8 cellular contexts compared by ENCODE assay signal in the genomic region with DNA sequence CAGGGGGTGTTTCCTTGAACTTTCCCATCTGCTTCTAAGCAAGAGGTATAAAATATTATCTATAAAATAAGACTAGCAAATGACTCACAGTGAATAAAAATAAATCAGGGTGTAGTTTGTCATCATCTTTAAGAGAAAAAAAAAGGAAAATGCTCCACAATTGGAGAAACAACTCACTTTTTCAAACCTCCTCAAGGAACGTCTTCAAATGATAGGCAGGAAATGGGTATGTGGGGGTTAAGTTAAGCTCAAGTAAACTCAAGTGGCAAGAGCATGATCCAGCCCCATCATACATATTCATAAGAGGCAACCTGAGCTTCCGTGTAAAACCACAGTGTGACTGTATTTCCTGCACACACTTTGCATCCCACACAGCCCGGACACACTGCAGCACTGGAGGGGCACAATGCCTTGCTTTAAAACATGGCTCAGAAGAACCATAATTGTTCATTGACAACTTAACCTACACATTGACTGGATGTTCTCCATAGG. TPM values are rescaled to one million over a fixed set of nuclear protein-coding genes. Genes with fewer than 3 reads are reported as not detected.
DNase-seq lines count a peak whose midpoint lies in the region; ATAC-seq, FAIRE-seq and TF ChIP-seq lines count a peak whose summit lies in the region.

No MANE protein-coding gene starts in this region.

- no peaks in the 10 kb centered on the region for H3K27me3 ChIP-seq in right lobe of liver
- H3K27me3 ChIP-seq in HepG2 (ENCODE audit: control insufficient read depth in 1 of 2, insufficient read depth in 2 of 2, low read length in 2 of 2) = peaks cover 0 to 34% of the 10 kb centered on the region in 2 experiments; a peak in 2 of 5 replicates

- H3K4me1 ChIP-seq in right lobe of liver = peaks cover 0 to 4% (median 0%) of the 10 kb centered on the region in 4 donors
- no peaks in the 10 kb centered on the region for H3K4me1 ChIP-seq in HepG2 (ENCODE audit: insufficient read depth, low read length)
- H3K4me1 ChIP-seq in kidney (ENCODE audit: control insufficient read depth in 1 of 2, insufficient read depth in 1 of 2, low read depth in 1 of 2, low read length in 2 of 2) = peaks cover 3 to 6% of the 10 kb centered on the region in 2 donors

- 34% methylated on average over 3 of the region's 3 CpGs for WGBS in right lobe of liver (ENCODE audit: insufficient coverage, low coverage, low lambda C conversion rate, missing lambda C conversion rate)
- 0% methylated on average over 3 of the region's 3 CpGs for WGBS in HepG2 (ENCODE audit: low lambda C conversion rate)

- no peak overlapping the region for H2AFZ ChIP-seq in HepG2 (ENCODE audit: low read length)

- in situ Hi-C loops in HepG2 (cut with HindIII; ENCODE audit: extremely low pct_ligation_motif_present, low pct_unique_long_range_greater_than_20kb) = no loop called here

- H3K27ac ChIP-seq in right lobe of liver (peak overlapping the region in 1 of 3 donors; percentile 22), HepG2 (ENCODE audit: extremely low read length, insufficient read depth, low read length) (no peak overlapping the region), kidney (ENCODE audit: low read depth in 2 of 2, low read length in 2 of 2) (peak overlapping the region in 1 of 2 donors; percentile 37)

- no peaks in the 10 kb centered on the region for H3K79me2 ChIP-seq in HepG2 (ENCODE audit: insufficient read depth, low read length)

- H3K36me3 ChIP-seq in right lobe of liver (no peaks in the 10 kb centered on the region), HepG2 (replicated peaks in 1 of 2; ENCODE audit: control insufficient read depth in 1 of 2, insufficient read depth in 2 of 2, low read length in 2 of 2) (no peaks in the 10 kb centered on the region), kidney (ENCODE audit: control insufficient read depth in 1 of 2, insufficient read depth in 2 of 2, low read length in 2 of 2) (no peaks in the 10 kb centered on the region)

- POLR2A ChIA-PET in HepG2 (lab: Yijun Ruan, JAX) = no interaction called here

- no peaks in the 10 kb centered on the region for H4K20me1 ChIP-seq in HepG2 (ENCODE audit: insufficient read depth, low read length)

- FAIRE-seq in HepG2 (lab: Jason Lieb, UNC) (no peak), kidney (lab: Jason Lieb, UNC) (no peak)

- no peak for TF ChIP-seq RAD21 in HepG2 (CRISPR knock-in tag; IDR thresholded peaks at IDR 0.05)

- H3K9me3 ChIP-seq in right lobe of liver (no peaks in the 10 kb centered on the region), HepG2 (ENCODE audit: low read length) (no peaks in the 10 kb centered on the region), kidney (ENCODE audit: control insufficient read depth in 1 of 2, low read length in 2 of 2) (no peaks in the 10 kb centered on the region)

- H3K9ac ChIP-seq in HepG2 (ENCODE audit: insufficient read depth, low read depth, low read length) (no peak overlapping the region), kidney (ENCODE audit: low read length in 2 of 2) (peak overlapping the region in 1 of 2 donors; percentile 53)

- no peak overlapping the region for H3K4me2 ChIP-seq in HepG2 (ENCODE audit: low read depth, low read length)

- TF ChIP-seq CTCF in right lobe of liver (IDR thresholded peaks at IDR 0.05) (no peak), HepG2 (CRISPR knock-in tag; IDR thresholded peaks at IDR 0.05) (no peak), kidney (IDR thresholded peaks at IDR 0.05; ENCODE audit: borderline replicate concordance, extremely low read depth, insufficient read depth) (no peak)

- BruUV-seq in HepG2 (replicated peaks; lab: Mats Ljungman, UMichigan) = no TSS peak

- CTCF ChIA-PET in HepG2 (lab: Yijun Ruan, JAX; ENCODE audit: low intra/inter-chr PET ratio, low total read pairs) = no interaction called here

- peak in 3 of 4 donors; percentile 15 to 47 (median 36) for ATAC-seq in right lobe of liver
- ATAC-seq in HepG2 = no peak
- peak; percentile 91 for ATAC-seq in HG03108 (IDR thresholded peaks at IDR 0.05; ENCODE audit: unreplicated experiment)
- ATAC-seq in SK-N-SH treated with all-trans-retinoic acid at 6 μM for 48 hours = peak; percentile 46

- peak overlapping the region in 1 of 3 donors; percentile 18 for H3K4me3 ChIP-seq in right lobe of liver
- H3K4me3 ChIP-seq in HepG2 (replicated peaks in 1 of 3; ENCODE audit: insufficient read depth in 1 of 3, low read depth in 2 of 3, low read length in 3 of 3) = no peak overlapping the region
- peak overlapping the region; percentile 70 to 76 for H3K4me3 ChIP-seq in kidney (ENCODE audit: low read length in 2 of 2)

- DNase-seq in right lobe of liver (no peak), HepG2 (ENCODE audit: low spot score) (no peak), kidney (no peak), NCI-H345 treated with DMSO at 0.1 percent for 48 hours (lab: John Stamatoyannopoulos, UW; ENCODE audit: unreplicated experiment) (no peak)
- peak; percentile 51 for DNase-seq in activated naive CD8-positive, alpha-beta T cell treated with anti-CD3 and anti-CD28 coated beads, Interleukin-2, amount 50 U/mL, for 16 hours (ENCODE audit: low read depth, low spot score)
- peak; percentile 36 to 54 (median 39) for DNase-seq in stimulated activated CD4-positive, alpha-beta T cell treated with anti-CD3 and anti-CD28 coated beads, TNF-alpha, amount 100 ng/mL, for 1 hour (ENCODE audit: low read depth in 3 of 3, low spot score in 1 of 3)

- intact Hi-C loops in right lobe of liver (cut with DNase I) (no loop called here), HepG2 (cut with micrococcal nuclease; ENCODE audit: unreplicated experiment) (no loop called here), kidney (cut with DNase I) (no loop called here)

- TF ChIP-seq EP300 in HepG2 (IDR thresholded peaks at IDR 0.05; ENCODE audit: low read depth in 2 of 2, low read length in 2 of 2) (no peak), HepG2 (CRISPR knock-in tag; IDR thresholded peaks at IDR 0.05; ENCODE audit: borderline replicate concordance) (no peak)

- no peak for TF ChIP-seq POLR2A in right lobe of liver (IDR thresholded peaks at IDR 0.05)
- TF ChIP-seq POLR2A in HepG2 (IDR thresholded peaks at IDR 0.05; ENCODE audit: insufficient read depth in 1 of 2, low read depth in 2 of 2, low read length in 2 of 2) = no peak

TF ChIP-seq in HepG2, 621 proteins besides CTCF, POLR2A, EP300 and RAD21 (continues in another document):
- TF ChIP-seq, protein P1, sequence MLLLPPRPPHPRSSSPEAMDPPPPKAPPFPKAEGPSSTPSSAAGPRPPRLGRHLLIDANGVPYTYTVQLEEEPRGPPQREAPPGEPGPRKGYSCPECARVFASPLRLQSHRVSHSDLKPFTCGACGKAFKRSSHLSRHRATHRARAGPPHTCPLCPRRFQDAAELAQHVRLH (CRISPR knock-in tag; IDR thresholded peaks at IDR 0.05; ENCODE audit: borderline replicate concordance, low read depth) = no peak
- TF ChIP-seq MAFF (IDR thresholded peaks at IDR 0.05; ENCODE audit: low read depth, low read length) (no peak), ZBTB7B (CRISPR knock-in tag; IDR thresholded peaks at IDR 0.05) (no peak), ZKSCAN8 (CRISPR knock-in tag; IDR thresholded peaks at IDR 0.05; ENCODE audit: borderline replicate concordance) (no peak), SATB2 (CRISPR knock-in tag; IDR thresholded peaks at IDR 0.05) (no peak), ZNF850 (CRISPR knock-in tag; conservative IDR thresholded peaks at IDR 0.05) (no peak)

TF ChIP-seq in SK-N-SH treated with all-trans-retinoic acid at 6 μM for 48 hours, 23 proteins besides CTCF, POLR2A, EP300 and RAD21 (continues in another document):
- TF ChIP-seq TCF4 (CRISPR knock-in tag; IDR thresholded peaks at IDR 0.05; ENCODE audit: borderline replicate concordance) (no peak), BACH2 (CRISPR knock-in tag; IDR thresholded peaks at IDR 0.05; ENCODE audit: borderline replicate concordance) (no peak), ZNF8 (CRISPR knock-in tag; IDR thresholded peaks at IDR 0.05) (no peak)
- TF ChIP-seq, protein P2, sequence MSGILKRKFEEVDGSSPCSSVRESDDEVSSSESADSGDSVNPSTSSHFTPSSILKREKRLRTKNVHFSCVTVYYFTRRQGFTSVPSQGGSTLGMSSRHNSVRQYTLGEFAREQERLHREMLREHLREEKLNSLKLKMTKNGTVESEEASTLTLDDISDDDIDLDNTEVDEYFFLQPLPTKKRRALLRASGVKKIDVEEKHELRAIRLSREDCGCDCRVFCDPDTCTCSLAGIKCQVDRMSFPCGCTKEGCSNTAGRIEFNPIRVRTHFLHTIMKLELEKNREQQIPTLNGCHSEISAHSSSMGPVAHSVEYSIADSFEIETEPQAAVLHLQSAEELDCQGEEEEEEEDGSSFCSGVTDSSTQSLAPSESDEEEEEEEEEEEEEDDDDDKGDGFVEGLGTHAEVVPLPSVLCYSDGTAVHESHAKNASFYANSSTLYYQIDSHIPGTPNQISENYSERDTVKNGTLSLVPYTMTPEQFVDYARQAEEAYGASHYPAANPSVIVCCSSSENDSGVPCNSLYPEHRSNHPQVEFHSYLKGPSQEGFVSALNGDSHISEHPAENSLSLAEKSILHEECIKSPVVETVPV (CRISPR knock-in tag; IDR thresholded peaks at IDR 0.05) = no peak

RNA-seq across cellular contexts. Expression of a gene that starts 58.5 kb away (rescaled TPM):
- total RNA-seq in right lobe of liver (1 to 10 TPM; 2.9 to 8.7 (median 4.1) TPM), HepG2 (2016; rRNA removed; fragmentation: Illumina TruSeq; extraction: Trizol) (1.4 and 1.7 TPM in 2 replicates), kidney (12.9 TPM)
- 0.61 and 1.1 TPM in 2 replicates for total RNA-seq in HepG2 (2016; cell fraction: cytosol; rRNA removed; fragmentation: Illumina TruSeq; extraction: Trizol; ENCODE audit: low read depth)
- 1.2 and 1.3 TPM in 2 replicates for total RNA-seq in HepG2 (2016; cell fraction: insoluble cytoplasmic fraction; rRNA removed; fragmentation: Illumina TruSeq; extraction: Trizol)
- 0.83 and 1.00 TPM in 2 replicates for total RNA-seq in HepG2 (2016; cell fraction: membrane; rRNA removed; fragmentation: Illumina TruSeq; extraction: Trizol)
- total RNA-seq in HepG2 (2016; cell fraction: nucleus; rRNA removed; fragmentation: Illumina TruSeq; extraction: Trizol) = 2.4 and 2.6 TPM in 2 replicates
- polyA plus RNA-seq in HepG2 (2011; rRNA removed) (0.44 and 0.77 TPM in 2 replicates), kidney (ENCODE audit: insufficient read depth, low read depth, low replicate concordance) (0.84 TPM)
- polyA plus RNA-seq in HepG2 (2011; cell fraction: cytosol; rRNA removed) = 0.17 and 0.82 TPM in 2 replicates
- 0.56 and 0.74 TPM in 2 replicates for polyA plus RNA-seq in HepG2 (2011; cell fraction: nucleus; rRNA removed)
- polyA plus RNA-seq in HepG2 (2012) = 0.30 and 0.35 TPM in 2 replicates
- polyA plus RNA-seq in HepG2 (2016; cell fraction: cytosol; fragmentation: Illumina TruSeq; extraction: Trizol; ENCODE audit: low read depth) = 0.16 and 0.33 TPM in 2 replicates
- 0.70 and 0.80 TPM in 2 replicates for polyA plus RNA-seq in HepG2 (2016; cell fraction: insoluble cytoplasmic fraction; fragmentation: Illumina TruSeq; extraction: Trizol; ENCODE audit: low read depth)
- polyA plus RNA-seq in HepG2 (2016; cell fraction: membrane; fragmentation: Illumina TruSeq; extraction: Trizol; ENCODE audit: low read depth) = 0.33 and 0.34 TPM in 2 replicates
- 0.22 and 0.37 TPM in 2 replicates for polyA plus RNA-seq in HepG2 (2016; cell fraction: nucleus; fragmentation: Illumina TruSeq; extraction: Trizol; ENCODE audit: insufficient read depth, low read depth)
- 5.0 and 12.4 TPM in 2 replicates for polyA minus RNA-seq in HepG2 (2011; rRNA and poly(A)+ RNA removed; ENCODE audit: low replicate concordance)
- 0.79 and 1.5 TPM in 2 replicates for polyA minus RNA-seq in HepG2 (2011; cell fraction: cytosol; rRNA and poly(A)+ RNA removed)
- polyA minus RNA-seq in HepG2 (2011; cell fraction: nucleus; rRNA and poly(A)+ RNA removed) = 5.8 and 9.8 TPM in 2 replicates

Comparison
In these comparisons a context has a peak if more than half of its experiments do, and no peak if none do; other contexts are left out.
1. DNase-seq: peak in activated naive CD8-positive, alpha-beta T cell treated with anti-CD3 and anti-CD28 coated beads, Interleukin-2, amount 50 U/mL, for 16 hours (single experiment) and stimulated activated CD4-positive, alpha-beta T cell treated with anti-CD3 and anti-CD28 coated beads, TNF-alpha, amount 100 ng/mL, for 1 hour (3 of 3); none in right lobe of liver (0 of 3), HepG2 (single experiment), kidney (single experiment) and NCI-H345 treated with DMSO at 0.1 percent for 48 hours (single experiment).
2. H3K4me3 ChIP-seq: peak in kidney (2 of 2); none in HepG2 (0 of 3).